Comparison of ENCODE assay signal across 27 cellular contexts in genomic region chr11:130396965-130397364, GRCh38. TPM values are rescaled to one million over a fixed set of nuclear protein-coding genes. Genes with fewer than 3 reads are reported as not detected.
DNase-seq lines count a peak whose midpoint lies in the region; ATAC-seq, FAIRE-seq and TF ChIP-seq lines count a peak whose summit lies in the region.
"Had no signal": no experiment of that assay in that cellular context is flagged by ENCODE, and none has a peak within 500 bp of the region (broad histone marks: within the 10 kb centered on the region; RNA-seq: fewer than 3 reads in every experiment).

No MANE protein-coding gene starts in this region.

- no peaks in the 10 kb centered on the region for H4K20me1 ChIP-seq in OCI-LY3 (ENCODE audit: insufficient read depth, low read length)
- H4K20me1 ChIP-seq in H1 (replicated peaks in 1 of 2; ENCODE audit: control insufficient read depth in 1 of 2, insufficient read depth in 2 of 2, low read length in 2 of 2): no peaks in the 10 kb centered on the region

- TF ChIP-seq RAD21 in H1 (IDR thresholded peaks at IDR 0.05 in 1 of 2, conservative IDR thresholded peaks at IDR 0.05 in 1 of 2; ENCODE audit: low read depth in 2 of 2, low read length in 2 of 2): no peak

- peak overlapping the region; percentile 93; the same call in 1 of the 2 replicates for H2BK12ac ChIP-seq in H1 (ENCODE audit: low read depth, low read length)

- no peak overlapping the region for H2BK120ac ChIP-seq in H1 (replicated peaks; ENCODE audit: low read depth, low read length)

- H3K4me2 ChIP-seq in OCI-LY3 (ENCODE audit: low read length): peak overlapping the region; percentile 80
- H3K4me2 ChIP-seq in H1 (ENCODE audit: insufficient read depth in 1 of 2, low read depth in 2 of 2, low read length in 2 of 2): no peak overlapping the region
- H3K4me2 ChIP-seq: GM23338 had no signal

- 83% methylated on average over 2 of the region's 2 CpGs; no CpG with 5 or more reads in 1 of the 2 experiments for WGBS in H1 (ENCODE audit: extremely low coverage in 1 of 2, insufficient coverage in 1 of 2, insufficient read length in 1 of 2, insufficient replicate concordance in 2 of 2, low coverage in 1 of 2, low lambda C conversion rate in 2 of 2, missing lambda C conversion rate in 1 of 2), 2 experiments
- WGBS in right lobe of liver (ENCODE audit: insufficient coverage, low coverage, low lambda C conversion rate, missing lambda C conversion rate): 47% methylated on average over 2 of the region's 2 CpGs

- peak overlapping the region; percentile 50 for H3K4me3 ChIP-seq in OCI-LY3 (ENCODE audit: low read length)
- H3K4me3 ChIP-seq in H1 (ENCODE audit: extremely low read depth in 1 of 4, insufficient read depth in 2 of 4, low read depth in 3 of 4, low read length in 4 of 4): no peak overlapping the region
- H3K4me3 ChIP-seq in right lobe of liver: no peak overlapping the region
- H3K4me3 ChIP-seq: GM12878, GM23338 had no signal

- H3K79me2 ChIP-seq in OCI-LY3 (ENCODE audit: low read length) (no peaks in the 10 kb centered on the region), H1 (ENCODE audit: control insufficient read depth in 1 of 2, insufficient read depth in 2 of 2, low read length in 2 of 2) (no peaks in the 10 kb centered on the region)

- H3K9ac ChIP-seq in OCI-LY3 (ENCODE audit: low read length) (peak overlapping the region; percentile 27; the same call in 1 of the 2 replicates), H1 (replicated peaks in 1 of 4; ENCODE audit: extremely low read depth in 1 of 4, low read depth in 3 of 4, low read length in 3 of 4) (no peak overlapping the region)

- H3K36me3 Mint-ChIP-seq in stimulated activated naive B cell treated with anti-CD40 and anti-IgM and Interleukin-4, amounts not matched to agents 10 μg/mL and 1 μg/mL and 100 μg/mL, for 72 hours: no peaks in the 10 kb centered on the region
- H3K36me3 Mint-ChIP-seq: CD4-positive, CD25-positive, alpha-beta regulatory T cell had no signal

- no peak overlapping the region for H2BK15ac ChIP-seq in H1 (ENCODE audit: low read length)

- H3K9me3 Mint-ChIP-seq in stimulated activated naive B cell treated with anti-CD40 and anti-IgM and Interleukin-4, amounts not matched to agents 10 μg/mL and 1 μg/mL and 100 μg/mL, for 72 hours: no peaks in the 10 kb centered on the region
- H3K9me3 Mint-ChIP-seq: CD4-positive, CD25-positive, alpha-beta regulatory T cell; CD8-positive, alpha-beta memory T cell; GM23338; HFFc6 had no signal

- no peak for FAIRE-seq in H1 (lab: Jason Lieb, UNC)
- FAIRE-seq: A204.1, GM12878 had no signal

- H4K91ac ChIP-seq in H1 (replicated peaks; ENCODE audit: insufficient read length, low read length): no peak overlapping the region

- H4K8ac ChIP-seq in H1 (ENCODE audit: extremely low read depth, insufficient read depth, low read length): no peak overlapping the region

- peaks cover 35% of the 10 kb centered on the region for H3K4me1 ChIP-seq in OCI-LY3 (ENCODE audit: low read length)
- peaks cover 0 to 3% (median 0%) of the 10 kb centered on the region in 4 experiments; a peak in 2 of 7 replicates for H3K4me1 ChIP-seq in H1 (replicated peaks in 1 of 4; ENCODE audit: control insufficient read depth in 3 of 4, insufficient read depth in 4 of 4, low read length in 3 of 4)
- peaks cover 0 to 11% (median 6%) of the 10 kb centered on the region in 4 donors for H3K4me1 ChIP-seq in right lobe of liver
- H3K4me1 ChIP-seq: BE2C had no signal

- H3K36me3 ChIP-seq in OCI-LY3 (replicated peaks; ENCODE audit: low read depth, low read length) (no peaks in the 10 kb centered on the region), H1 (ENCODE audit: control insufficient read depth in 2 of 4, insufficient read depth in 4 of 4, low read length in 3 of 4) (no peaks in the 10 kb centered on the region), right lobe of liver (no peaks in the 10 kb centered on the region)
- H3K36me3 ChIP-seq: BE2C had no signal

- H2AK5ac ChIP-seq in H1 (ENCODE audit: low read depth, low read length): no peak overlapping the region

- 0 out of 2 replicates have a peak overlapping the region, but pooled peaks have one; percentile 15 for H2BK20ac ChIP-seq in H1 (ENCODE audit: low read length)

- no peak for TF ChIP-seq EP300 in H1 (IDR thresholded peaks at IDR 0.05; ENCODE audit: borderline replicate concordance in 1 of 2, low read depth in 2 of 2, low read length in 2 of 2)

- ATAC-seq in right lobe of liver: peak; percentile 96 to 98 (median 98)
- peak; percentile 43 to 55 for ATAC-seq in stimulated activated naive B cell treated with anti-CD40 and anti-IgM and Interleukin-4, amounts not matched to agents 10 μg/mL and 1 μg/mL and 100 μg/mL, for 72 hours (replicated peaks)
- ATAC-seq in GM19463 (IDR thresholded peaks at IDR 0.05; ENCODE audit: unreplicated experiment): no peak
- ATAC-seq: GM12878, GM23338, HCT116 had no signal

- H3K9me3 ChIP-seq in OCI-LY3 (ENCODE audit: insufficient read depth, low read length): no peaks in the 10 kb centered on the region
- H3K9me3 ChIP-seq in H1 (ENCODE audit: insufficient read depth in 2 of 2, low read depth in 1 of 2, low read length in 1 of 2): no peaks in the 10 kb centered on the region
- H3K9me3 ChIP-seq in right lobe of liver: no peaks in the 10 kb centered on the region
- H3K9me3 ChIP-seq: BE2C had no signal

- H3K79me1 ChIP-seq in H1 (ENCODE audit: low read depth, low read length): no peaks in the 10 kb centered on the region

- DNase-seq in H1 (ENCODE audit: low read depth in 1 of 2, low spot score in 2 of 2) (no peak), right lobe of liver (peak; percentile 57 to 84 (median 77)), epidermal melanocyte (ENCODE audit: insufficient read length, low spot score) (no peak), RPMI8226 (no peak)
- DNase-seq in stimulated activated naive B cell treated with anti-CD40 and anti-IgM and Interleukin-4, amounts not matched to agents 10 μg/mL and 1 μg/mL and 100 μg/mL, for 72 hours: no peak
- DNase-seq: ACHN; BE2C; C1 segment of cervical spinal cord; CD4-positive, CD25-positive, alpha-beta regulatory T cell; CD8-positive, alpha-beta memory T cell; COR-L47; DMS 273 treated with DMSO at 0.1 percent for 48 hours; DMS53; DND-41; EL; H7; HFFc6; IMR-90 had no signal

- no peak overlapping the region for H3K23ac ChIP-seq in H1 (ENCODE audit: insufficient read length)

- TF ChIP-seq POLR2A in H1 (IDR thresholded peaks at IDR 0.05; ENCODE audit: control extremely low read depth in 1 of 2, low read depth in 2 of 2, low read length in 2 of 2) (no peak), right lobe of liver (IDR thresholded peaks at IDR 0.05) (no peak)

- H3K27me3 ChIP-seq in OCI-LY3 (ENCODE audit: low read depth, low read length) (peaks cover 36% of the 10 kb centered on the region), H1 (replicated peaks in 1 of 4; ENCODE audit: control insufficient read depth in 3 of 4, extremely low read depth in 1 of 4, insufficient read depth in 3 of 4, low read length in 3 of 4) (no peaks in the 10 kb centered on the region; a peak in 2 of 7 replicates), right lobe of liver (no peaks in the 10 kb centered on the region)
- H3K27me3 ChIP-seq: BE2C had no signal

- POLR2A ChIA-PET in H1 (lab: Charles Lee; ENCODE audit: partially characterized antibody): no interaction called here

- TF ChIP-seq CTCF in OCI-LY3 (IDR thresholded peaks at IDR 0.05; ENCODE audit: low read depth, low read length) (no peak), H1 (IDR thresholded peaks at IDR 0.05; ENCODE audit: control extremely low read depth in 1 of 3, insufficient read depth in 1 of 3, low read depth in 1 of 3, low read length in 3 of 3) (no peak), right lobe of liver (IDR thresholded peaks at IDR 0.05) (no peak)

- no peak overlapping the region for H3K14ac ChIP-seq in H1 (ENCODE audit: insufficient read length)

- H2BK5ac ChIP-seq in H1 (ENCODE audit: low read depth, low read length): no peak overlapping the region; the same call in 1 of the 2 replicates

- no peak overlapping the region for H3K56ac ChIP-seq in H1 (replicated peaks; ENCODE audit: insufficient read length, low read depth, low read length)

- H3K4me3 Mint-ChIP-seq in stimulated activated naive B cell treated with anti-CD40 and anti-IgM and Interleukin-4, amounts not matched to agents 10 μg/mL and 1 μg/mL and 100 μg/mL, for 72 hours: no peak overlapping the region
- H3K4me3 Mint-ChIP-seq: CD4-positive, CD25-positive, alpha-beta regulatory T cell; CD8-positive, alpha-beta memory T cell; GM23338; HFFc6 had no signal

- H3K27ac ChIP-seq in OCI-LY3 (ENCODE audit: low read length): peak overlapping the region; percentile 10
- no peak overlapping the region for H3K27ac ChIP-seq in H1 (ENCODE audit: low read depth, low read length)
- H3K27ac ChIP-seq in right lobe of liver: no peak overlapping the region
- H3K27ac ChIP-seq: HL-60 had no signal

- no peak overlapping the region for H3K27ac Mint-ChIP-seq in stimulated activated naive B cell treated with anti-CD40 and anti-IgM and Interleukin-4, amounts not matched to agents 10 μg/mL and 1 μg/mL and 100 μg/mL, for 72 hours
- H3K27ac Mint-ChIP-seq: CD4-positive, CD25-positive, alpha-beta regulatory T cell; GM23338; HFFc6 had no signal

- H2AFZ ChIP-seq in OCI-LY3 (ENCODE audit: low read depth, low read length) (no peak overlapping the region), H1 (ENCODE audit: low read length) (no peak overlapping the region)
- H2AFZ ChIP-seq: GM23338 had no signal

- H3K23me2 ChIP-seq in H1 (ENCODE audit: low read depth, low read length): no peaks in the 10 kb centered on the region

- CTCF ChIA-PET in H1 (lab: Charles Lee; ENCODE audit: partially characterized antibody): interaction anchor here (0.9 kb wide), 1 partner anchor 38 kb away, joined by 3 read pairs; no protein-coding TSS in a partner anchor

- no peak overlapping the region for H3K4ac ChIP-seq in H1 (replicated peaks; ENCODE audit: insufficient read length, low read depth, low read length)

- H3K27me3 Mint-ChIP-seq in stimulated activated naive B cell treated with anti-CD40 and anti-IgM and Interleukin-4, amounts not matched to agents 10 μg/mL and 1 μg/mL and 100 μg/mL, for 72 hours: peaks cover 45 to 47% of the 10 kb centered on the region in 2 donors

- no peak overlapping the region for H4K5ac ChIP-seq in H1 (ENCODE audit: insufficient read length, low read depth, low read length)

- intact Hi-C loops in right lobe of liver (cut with DNase I): no loop called here

- peaks cover 20 to 29% of the 10 kb centered on the region in 2 donors for H3K4me1 Mint-ChIP-seq in stimulated activated naive B cell treated with anti-CD40 and anti-IgM and Interleukin-4, amounts not matched to agents 10 μg/mL and 1 μg/mL and 100 μg/mL, for 72 hours

- H3K18ac ChIP-seq in H1 (ENCODE audit: extremely low read depth, low read length): no peak overlapping the region

RNA-seq across cellular contexts. Expression of gene ADAMTS8, which starts 31.4 kb away (rescaled TPM):
- total RNA-seq in H1 (2021; fragmentation: NEBNext Ultra II Directional; extraction: Animal tissue kit (Norgen Biotek cat#: 25700)): 15.5 and 16.6 TPM in 2 replicates
- 9.3 and 11.1 TPM in 2 replicates for polyA plus RNA-seq in H1 (2011; rRNA removed)
- 10.5 TPM for polyA plus RNA-seq in H1 (2011; cell fraction: cytosol; rRNA removed)
- polyA plus RNA-seq in H1 (2011; cell fraction: nucleus; rRNA removed): 13.6 TPM
- polyA plus RNA-seq in H1 (2012, experiment 1 of 2): 11.6 to 13.7 TPM (median 13.3 TPM) in 4 replicates
- polyA plus RNA-seq in H1 (2012, experiment 2 of 2): 15.3 TPM
- polyA plus RNA-seq in H1 (2013, experiment 1 of 2): 14.9 TPM
- polyA plus RNA-seq in H1 (2013, experiment 2 of 2): 14.2 TPM
- 8.3 and 9.9 TPM in 2 replicates for polyA minus RNA-seq in H1 (2011; rRNA and poly(A)+ RNA removed)
- 10.7 TPM for polyA minus RNA-seq in H1 (2011; cell fraction: cytosol; rRNA and poly(A)+ RNA removed)
- polyA minus RNA-seq in H1 (2011; cell fraction: nucleus; rRNA and poly(A)+ RNA removed): 5.7 TPM
- under 1 TPM in 1 of 6 experiments, not detected in 5; 0.11 TPM for total RNA-seq in right lobe of liver
- total RNA-seq: CD4-positive, CD25-positive, alpha-beta regulatory T cell; CD8-positive, alpha-beta memory T cell; G401; GM12878; HFFc6; HT1080 had no signal
- polyA plus RNA-seq: CD8-positive, alpha-beta memory T cell; GM12878 had no signal

RNA-seq across cellular contexts. Expression of gene ADAMTS15, which starts 51.5 kb away (rescaled TPM):
- total RNA-seq in H1 (2021; fragmentation: NEBNext Ultra II Directional; extraction: Animal tissue kit (Norgen Biotek cat#: 25700)): 4.7 and 4.9 TPM in 2 replicates
- polyA plus RNA-seq in H1 (2011; rRNA removed): 1.7 and 2.3 TPM in 2 replicates
- 1.4 TPM for polyA plus RNA-seq in H1 (2011; cell fraction: cytosol; rRNA removed)
- 3.5 TPM for polyA plus RNA-seq in H1 (2011; cell fraction: nucleus; rRNA removed)
- 1.7 to 2.6 TPM (median 2.4 TPM) in 4 replicates for polyA plus RNA-seq in H1 (2012, experiment 1 of 2)
- polyA plus RNA-seq in H1 (2012, experiment 2 of 2): 2.0 TPM
- 5.1 TPM for polyA plus RNA-seq in H1 (2013, experiment 1 of 2)
- polyA plus RNA-seq in H1 (2013, experiment 2 of 2): 4.3 TPM
- polyA minus RNA-seq in H1 (2011; rRNA and poly(A)+ RNA removed): 3.4 and 3.8 TPM in 2 replicates
- 2.5 TPM for polyA minus RNA-seq in H1 (2011; cell fraction: cytosol; rRNA and poly(A)+ RNA removed)
- polyA minus RNA-seq in H1 (2011; cell fraction: nucleus; rRNA and poly(A)+ RNA removed): 2.1 TPM
- total RNA-seq in right lobe of liver: 1 to 10 TPM in 1 of 6 experiments, under 1 TPM in 4, not detected in 1; 0.19 to 1.1 (median 0.31) TPM
- total RNA-seq: CD4-positive, CD25-positive, alpha-beta regulatory T cell; CD8-positive, alpha-beta memory T cell; G401; GM12878 had no signal
- polyA plus RNA-seq: CD4-positive, CD25-positive, alpha-beta regulatory T cell; CD8-positive, alpha-beta memory T cell; GM12878 had no signal

Comparison
In these comparisons a context has a peak if more than half of its experiments do, and no peak if none do; other contexts are left out.
1. DNase-seq: peak in right lobe of liver (3 of 3); none in H1 (0 of 2), stimulated activated naive B cell treated with anti-CD40 and anti-IgM and Interleukin-4, amounts not matched to agents 10 μg/mL and 1 μg/mL and 100 μg/mL, for 72 hours (single experiment), epidermal melanocyte (single experiment) and RPMI8226 (single experiment).
2. RNA of gene ADAMTS8, which starts 31.4 kb away (total RNA-seq): 15.5 to 16.6 TPM in H1; 0.11 TPM in right lobe of liver; every median in the first group is over 10 times any median in the second.